In genomic region chr12:115661103-115661502, GRCh38 we compare ENCODE assay signal across 15 cellular contexts.
DNase-seq lines count a peak whose midpoint lies in the region; ATAC-seq and TF ChIP-seq lines count a peak whose summit lies in the region.
"Had no signal": no experiment of that assay in that cellular context is flagged by ENCODE, and none has a peak within 500 bp of the region (broad histone marks: within the 10 kb centered on the region; RNA-seq: fewer than 3 reads in every experiment).

No MANE protein-coding gene starts in this region.

- ATAC-seq in RWPE2 (ENCODE audit: low read depth) (no peak), gastrocnemius medialis (peak in 1 of 2 donors; percentile 4)
- ATAC-seq in activated T-cell treated with anti-CD3 and anti-CD28 coated beads, Interleukin-2, amount 50 U/mL, for 72 hours (replicated peaks in 1 of 2), result no peak
- ATAC-seq: T-cell had no signal

- H3K36me3 ChIP-seq in RWPE2 (ENCODE audit: low read depth), result no peaks in the 10 kb centered on the region
- no peaks in the 10 kb centered on the region for H3K36me3 ChIP-seq in gastrocnemius medialis
- H3K36me3 ChIP-seq: esophagus muscularis mucosa had no signal

- no peak overlapping the region for H3K4me3 Mint-ChIP-seq in activated T-cell treated with anti-CD3 and anti-CD28 coated beads, Interleukin-2, amount 50 U/mL, for 72 hours
- H3K4me3 Mint-ChIP-seq: T-cell had no signal

- peak overlapping the region; percentile 77 for H3K27ac ChIP-seq in RWPE2 (ENCODE audit: poor library complexity, severe bottlenecking)
- peak overlapping the region; percentile 23 to 70 (median 56) for H3K27ac ChIP-seq in gastrocnemius medialis

- H3K4me1 ChIP-seq in RWPE2 (ENCODE audit: insufficient read depth, poor library complexity, severe bottlenecking) (peaks cover 22% of the 10 kb centered on the region), gastrocnemius medialis (peaks cover 7 to 15% of the 10 kb centered on the region in 2 donors)

- H3K27me3 ChIP-seq in RWPE2 (ENCODE audit: insufficient read depth, poor library complexity, severe bottlenecking) (no peaks in the 10 kb centered on the region), gastrocnemius medialis (no peaks in the 10 kb centered on the region)

- TF ChIP-seq CTCF in AG10803 (conservative IDR thresholded peaks at IDR 0.05; ENCODE audit: low read length), result no peak
- no peak for TF ChIP-seq CTCF in RWPE2 (IDR thresholded peaks at IDR 0.05; ENCODE audit: poor library complexity, severe bottlenecking)
- TF ChIP-seq CTCF in fibroblast of the aortic adventitia (IDR thresholded peaks at IDR 0.05; ENCODE audit: insufficient read depth, low read length), result no peak
- no peak for TF ChIP-seq CTCF in gastrocnemius medialis (IDR thresholded peaks at IDR 0.05 in 4 of 5, conservative IDR thresholded peaks at IDR 0.05 in 1 of 5)

- H3K9me3 ChIP-seq in RWPE2 (ENCODE audit: severe bottlenecking), result no peaks in the 10 kb centered on the region
- H3K9me3 ChIP-seq in gastrocnemius medialis, result no peaks in the 10 kb centered on the region
- H3K9me3 ChIP-seq: esophagus muscularis mucosa had no signal

- no peaks in the 10 kb centered on the region for H3K36me3 Mint-ChIP-seq in activated T-cell treated with anti-CD3 and anti-CD28 coated beads, Interleukin-2, amount 50 U/mL, for 72 hours (ENCODE audit: insufficient read depth in 2 of 2)
- H3K36me3 Mint-ChIP-seq: T-cell had no signal

- no peak overlapping the region for H3K27ac Mint-ChIP-seq in activated T-cell treated with anti-CD3 and anti-CD28 coated beads, Interleukin-2, amount 50 U/mL, for 72 hours
- H3K27ac Mint-ChIP-seq: T-cell had no signal

- H3K4me3 ChIP-seq in AG10803 (ENCODE audit: low read length) (no peak overlapping the region), RWPE2 (ENCODE audit: severe bottlenecking) (no peak overlapping the region), fibroblast of the aortic adventitia (ENCODE audit: low read depth, low read length) (no peak overlapping the region), gastrocnemius medialis (no peak overlapping the region)
- H3K4me3 ChIP-seq: dorsolateral prefrontal cortex, esophagus muscularis mucosa had no signal

- H3K9me3 Mint-ChIP-seq in activated T-cell treated with anti-CD3 and anti-CD28 coated beads, Interleukin-2, amount 50 U/mL, for 72 hours, result peaks cover 0 to 2% of the 10 kb centered on the region in 2 donors

- H3K4me1 Mint-ChIP-seq in activated T-cell treated with anti-CD3 and anti-CD28 coated beads, Interleukin-2, amount 50 U/mL, for 72 hours (ENCODE audit: low read depth), result no peaks in the 10 kb centered on the region
- H3K4me1 Mint-ChIP-seq: T-cell had no signal

- peaks cover 10% of the 10 kb centered on the region for H3K27me3 Mint-ChIP-seq in activated T-cell treated with anti-CD3 and anti-CD28 coated beads, Interleukin-2, amount 50 U/mL, for 72 hours (ENCODE audit: low read depth)

- TF ChIP-seq POLR2A in gastrocnemius medialis (IDR thresholded peaks at IDR 0.05), result no peak

- intact Hi-C loops in gastrocnemius medialis (cut with DNase I; ENCODE audit: low total_unique reads) (no loop called here), head of caudate nucleus (cut with DNase I) (no loop called here)

- DNase-seq in AG10803 (ENCODE audit: low read depth) (peak; percentile 65), RWPE2 (ENCODE audit: low spot score) (no peak), fibroblast of the aortic adventitia (ENCODE audit: low read depth) (peak; percentile 83), gastrocnemius medialis (no peak), NCI-H345 treated with DMSO at 0.1 percent for 48 hours (lab: John Stamatoyannopoulos, UW; ENCODE audit: unreplicated experiment) (no peak), head of caudate nucleus (no peak), KG1 (lab: John Stamatoyannopoulos, UW) (no peak)
- no peak for DNase-seq in activated T-cell treated with anti-CD3 and anti-CD28 coated beads, Interleukin-2, amount 50 U/mL, for 72 hours
- DNase-seq: activated CD8-positive, alpha-beta memory T cell treated with anti-CD3 and anti-CD28 coated beads for 24 hours; activated effector memory CD4-positive, alpha-beta T cell treated with Interleukin-2 at 50 U/mL for 16 hours; Calu3; dorsolateral prefrontal cortex; NCI-H2081 treated with DMSO at 0.1 percent for 48 hours; T-cell had no signal

- in situ Hi-C loops in gastrocnemius medialis (cut with MboI; ENCODE audit: low sequenced_read_pairs in 4 of 4), result no loop called here

Comparison
In these comparisons a context has a peak if more than half of its experiments do, and no peak if none do; other contexts are left out.
1. DNase-seq: peak in AG10803 (single experiment) and fibroblast of the aortic adventitia (single experiment); none in RWPE2 (single experiment), gastrocnemius medialis (0 of 2), activated T-cell treated with anti-CD3 and anti-CD28 coated beads, Interleukin-2, amount 50 U/mL, for 72 hours (0 of 2), NCI-H345 treated with DMSO at 0.1 percent for 48 hours (single experiment), head of caudate nucleus (0 of 42) and KG1 (single experiment).